In the genomic region with DNA sequence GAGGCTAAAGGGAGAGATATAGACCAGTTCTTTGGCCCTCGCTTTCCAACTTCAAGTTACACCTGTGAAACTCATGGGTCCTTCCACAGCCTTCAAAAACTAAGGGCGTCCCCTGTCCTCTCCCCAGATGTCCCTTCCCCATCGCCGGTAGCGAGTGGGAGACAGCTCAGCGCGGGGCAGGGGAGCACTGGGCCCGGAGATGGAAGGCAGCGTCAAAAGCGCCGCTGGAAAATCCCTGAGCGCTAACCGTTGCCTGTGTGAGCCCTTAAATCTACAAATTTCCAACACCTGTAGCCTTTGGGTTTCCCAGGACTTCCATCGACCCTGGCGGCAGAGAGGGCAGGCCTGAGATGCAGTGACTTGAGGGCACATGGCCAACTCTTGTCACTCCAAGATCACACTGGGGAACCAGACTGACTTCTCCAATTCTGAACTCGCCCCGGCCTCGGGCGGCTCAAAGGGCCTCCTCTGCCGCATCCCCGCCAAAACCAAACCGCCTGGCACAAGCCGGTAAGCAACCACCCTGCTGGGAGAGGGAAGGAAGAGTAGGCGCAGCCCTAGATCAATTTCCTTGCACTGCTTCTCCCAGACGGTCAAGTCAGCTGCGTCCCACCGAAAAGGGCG, we compare ENCODE assay signal across 1 cellular context.
TF ChIP-seq lines count a peak whose summit lies in the region.

No MANE protein-coding gene starts in this region.

TF ChIP-seq in WTC11, 78 proteins besides CTCF, POLR2A, EP300 and RAD21 (continued from another document):
- TF ChIP-seq, protein P1, sequence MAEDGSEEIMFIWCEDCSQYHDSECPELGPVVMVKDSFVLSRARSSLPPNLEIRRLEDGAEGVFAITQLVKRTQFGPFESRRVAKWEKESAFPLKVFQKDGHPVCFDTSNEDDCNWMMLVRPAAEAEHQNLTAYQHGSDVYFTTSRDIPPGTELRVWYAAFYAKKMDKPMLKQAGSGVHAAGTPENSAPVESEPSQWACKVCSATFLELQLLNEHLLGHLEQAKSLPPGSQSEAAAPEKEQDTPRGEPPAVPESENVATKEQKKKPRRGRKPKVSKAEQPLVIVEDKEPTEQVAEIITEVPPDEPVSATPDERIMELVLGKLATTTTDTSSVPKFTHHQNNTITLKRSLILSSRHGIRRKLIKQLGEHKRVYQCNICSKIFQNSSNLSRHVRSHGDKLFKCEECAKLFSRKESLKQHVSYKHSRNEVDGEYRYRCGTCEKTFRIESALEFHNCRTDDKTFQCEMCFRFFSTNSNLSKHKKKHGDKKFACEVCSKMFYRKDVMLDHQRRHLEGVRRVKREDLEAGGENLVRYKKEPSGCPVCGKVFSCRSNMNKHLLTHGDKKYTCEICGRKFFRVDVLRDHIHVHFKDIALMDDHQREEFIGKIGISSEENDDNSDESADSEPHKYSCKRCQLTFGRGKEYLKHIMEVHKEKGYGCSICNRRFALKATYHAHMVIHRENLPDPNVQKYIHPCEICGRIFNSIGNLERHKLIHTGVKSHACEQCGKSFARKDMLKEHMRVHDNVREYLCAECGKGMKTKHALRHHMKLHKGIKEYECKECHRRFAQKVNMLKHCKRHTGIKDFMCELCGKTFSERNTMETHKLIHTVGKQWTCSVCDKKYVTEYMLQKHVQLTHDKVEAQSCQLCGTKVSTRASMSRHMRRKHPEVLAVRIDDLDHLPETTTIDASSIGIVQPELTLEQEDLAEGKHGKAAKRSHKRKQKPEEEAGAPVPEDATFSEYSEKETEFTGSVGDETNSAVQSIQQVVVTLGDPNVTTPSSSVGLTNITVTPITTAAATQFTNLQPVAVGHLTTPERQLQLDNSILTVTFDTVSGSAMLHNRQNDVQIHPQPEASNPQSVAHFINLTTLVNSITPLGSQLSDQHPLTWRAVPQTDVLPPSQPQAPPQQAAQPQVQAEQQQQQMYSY (CRISPR knock-in tag; IDR thresholded peaks at IDR 0.05) = no peak
